In genomic region chr1:208329291-208329690, GRCh38 we compare ENCODE assay signal across 27 cellular contexts.
DNase-seq lines count a peak whose midpoint lies in the region; ATAC-seq and TF ChIP-seq lines count a peak whose summit lies in the region.
"Had no signal": no experiment of that assay in that cellular context is flagged by ENCODE, and none has a peak within 500 bp of the region (broad histone marks: within the 10 kb centered on the region; RNA-seq: fewer than 3 reads in every experiment).

No MANE protein-coding gene starts in this region.

- H3K4me1 ChIP-seq in BE2C (0 out of 2 replicates have a peak, but pooled peaks cover 9% of the 10 kb centered on the region), GM23248 (ENCODE audit: insufficient read depth) (no peaks in the 10 kb centered on the region), mammary epithelial cell (ENCODE audit: insufficient read depth, low read length) (no peaks in the 10 kb centered on the region)
- H3K4me1 ChIP-seq: BLaER1 treated with 17β-estradiol and CSF1 and Interleukin-3, amounts not matched to agents 10 nM and 100 nM; Caco-2 had no signal

- dilution Hi-C loops in mammary epithelial cell (cut with HindIII; ENCODE audit: low sequenced_read_pairs), result no loop called here

- DNase-seq in BE2C (peak; percentile 29), GM23248 (peak; percentile 3), NCI-H146 (lab: John Stamatoyannopoulos, UW) (peak; percentile 56), mammary epithelial cell (peak; percentile 6), NCI-H2227 (lab: John Stamatoyannopoulos, UW; ENCODE audit: unreplicated experiment) (no peak), Calu3 (no peak)
- DNase-seq: Caco-2; CD4-positive, alpha-beta memory T cell; EL; HCEC 1CT; MG63; NCI-H1048; NCI-H1436; NCI-H2029 treated with DMSO at 0.1 percent for 48 hours; NCI-H345; NCI-H524; OCI-M1; RPMI8226; SHP77; SW 1271; T-helper 2 cell had no signal

- H3K36me3 ChIP-seq in BE2C, result no peaks in the 10 kb centered on the region
- no peaks in the 10 kb centered on the region for H3K36me3 ChIP-seq in GM23248 (ENCODE audit: low read depth)
- H3K36me3 ChIP-seq in mammary epithelial cell (ENCODE audit: insufficient read depth, low read length), result no peaks in the 10 kb centered on the region
- H3K36me3 ChIP-seq: BLaER1 treated with 17β-estradiol and CSF1 and Interleukin-3, amounts not matched to agents 10 nM and 100 nM; MG63 had no signal

- H3K9ac ChIP-seq in GM23248, result no peak overlapping the region
- no peak overlapping the region for H3K9ac ChIP-seq in mammary epithelial cell (ENCODE audit: insufficient read depth, low read length)
- H3K9ac ChIP-seq: BLaER1 treated with 17β-estradiol and CSF1 and Interleukin-3, amounts not matched to agents 10 nM and 100 nM had no signal

- TF ChIP-seq CTCF in BE2C (IDR thresholded peaks at IDR 0.05; ENCODE audit: low read depth, low read length) (no peak), mammary epithelial cell (conservative IDR thresholded peaks at IDR 0.05 in 1 of 2, IDR thresholded peaks at IDR 0.05 in 1 of 2; ENCODE audit: extremely low read depth in 1 of 2, insufficient read depth in 1 of 2, low read depth in 1 of 2, low read length in 2 of 2) (no peak), Calu3 (IDR thresholded peaks at IDR 0.05; ENCODE audit: unreplicated experiment) (no peak)

- no peak overlapping the region for H3K27ac Mint-ChIP-seq in Calu3 (ENCODE audit: unreplicated experiment)
- H3K27ac Mint-ChIP-seq: CD4-positive, alpha-beta memory T cell; GM23338; IgD-negative memory B cell had no signal

- H3K4me2 ChIP-seq in GM23248 (ENCODE audit: unreplicated experiment) (no peak overlapping the region), mammary epithelial cell (ENCODE audit: insufficient read depth, low read depth, low read length) (no peak overlapping the region)
- H3K4me2 ChIP-seq: BLaER1 treated with 17β-estradiol and CSF1 and Interleukin-3, amounts not matched to agents 10 nM and 100 nM; GM23338 had no signal

- H3K79me2 ChIP-seq in GM23248 (ENCODE audit: insufficient read depth), result no peaks in the 10 kb centered on the region
- H3K79me2 ChIP-seq in mammary epithelial cell (ENCODE audit: insufficient read depth, low read length), result no peaks in the 10 kb centered on the region

- H3K4me3 ChIP-seq in BE2C (ENCODE audit: low read depth, low read length), result no peak overlapping the region
- no peak overlapping the region for H3K4me3 ChIP-seq in GM23248
- no peak overlapping the region for H3K4me3 ChIP-seq in mammary epithelial cell (replicated peaks in 1 of 3; ENCODE audit: insufficient read depth in 1 of 3, low read depth in 2 of 3, low read length in 3 of 3)
- H3K4me3 ChIP-seq: BLaER1 treated with 17β-estradiol and CSF1 and Interleukin-3, amounts not matched to agents 10 nM and 100 nM; GM23338; MG63 had no signal

- H3K9me3 ChIP-seq in BE2C (no peaks in the 10 kb centered on the region), GM23248 (ENCODE audit: low read depth) (no peaks in the 10 kb centered on the region), mammary epithelial cell (replicated peaks; ENCODE audit: insufficient read depth, low read length) (no peaks in the 10 kb centered on the region)
- H3K9me3 ChIP-seq: BLaER1 treated with 17β-estradiol and CSF1 and Interleukin-3, amounts not matched to agents 10 nM and 100 nM; Caco-2; MG63 had no signal

- no peaks in the 10 kb centered on the region for H3K36me3 Mint-ChIP-seq in Calu3 (ENCODE audit: insufficient read depth, unreplicated experiment)
- H3K36me3 Mint-ChIP-seq: CD4-positive, alpha-beta memory T cell; IgD-negative memory B cell had no signal

- H3K9me3 Mint-ChIP-seq in Calu3 (ENCODE audit: low read depth, unreplicated experiment), result no peaks in the 10 kb centered on the region
- H3K9me3 Mint-ChIP-seq: CD4-positive, alpha-beta memory T cell; GM23338 had no signal

- no peaks in the 10 kb centered on the region for H3K4me1 Mint-ChIP-seq in Calu3 (ENCODE audit: low read depth, unreplicated experiment)
- H3K4me1 Mint-ChIP-seq: CD4-positive, alpha-beta memory T cell; IgD-negative memory B cell had no signal

- in situ Hi-C loops in GM23248 (cut with MboI), result no loop called here
- in situ Hi-C loops in mammary epithelial cell (cut with MboI; ENCODE audit: low sequenced_read_pairs in 2 of 2), result no loop called here

- H3K4me3 Mint-ChIP-seq in Calu3 (ENCODE audit: low read depth, unreplicated experiment), result no peak overlapping the region
- H3K4me3 Mint-ChIP-seq: CD4-positive, alpha-beta memory T cell; GM23338; IgD-negative memory B cell had no signal

- BruUV-seq in mammary epithelial cell (replicated peaks; lab: Mats Ljungman, UMichigan), result no TSS peak
- no TSS peak for BruUV-seq in Calu3 (replicated peaks; lab: Mats Ljungman, UMichigan)

- H3K27ac ChIP-seq in GM23248, result no peak overlapping the region
- no peak overlapping the region for H3K27ac ChIP-seq in mammary epithelial cell (ENCODE audit: insufficient read depth, low read depth, low read length)
- H3K27ac ChIP-seq: BLaER1 treated with 17β-estradiol and CSF1 and Interleukin-3, amounts not matched to agents 10 nM and 100 nM; HL-60 had no signal

- H3K27me3 Mint-ChIP-seq in Calu3 (ENCODE audit: unreplicated experiment), result peaks cover 87% of the 10 kb centered on the region

- intact Hi-C loops in mammary epithelial cell (cut with micrococcal nuclease) (no loop called here), Calu3 (cut with micrococcal nuclease; ENCODE audit: unreplicated experiment) (no loop called here)

- no peaks in the 10 kb centered on the region for H3K9me2 ChIP-seq in GM23248 (ENCODE audit: insufficient read depth)

- CTCF ChIA-PET in mammary epithelial cell (lab: Charles Lee; ENCODE audit: low non-redundant PET), result no interaction called here
- CTCF ChIA-PET in Calu3 (lab: Charles Lee), result no interaction called here

- no peak for ATAC-seq in GM18861 (IDR thresholded peaks at IDR 0.05; ENCODE audit: unreplicated experiment)
- no peak; the same call in 2 of the 3 replicates for ATAC-seq in SK-N-SH treated with all-trans-retinoic acid at 6 μM for 48 hours
- ATAC-seq: GM23338 had no signal

- WGBS in GM23248 (ENCODE audit: low coverage in 1 of 2, low lambda C conversion rate in 2 of 2, missing lambda C conversion rate in 2 of 2), 2 experiments, result 40 to 52% methylated on average over 2 of the region's 2 CpGs
- 67% methylated on average over 2 of the region's 2 CpGs for WGBS in mammary epithelial cell (ENCODE audit: low coverage, missing lambda C conversion rate)

- H4K20me1 ChIP-seq in GM23248 (ENCODE audit: insufficient read depth) (no peaks in the 10 kb centered on the region), mammary epithelial cell (ENCODE audit: insufficient read depth, low read length) (no peaks in the 10 kb centered on the region)
- H4K20me1 ChIP-seq: BLaER1 treated with 17β-estradiol and CSF1 and Interleukin-3, amounts not matched to agents 10 nM and 100 nM had no signal

- no peaks in the 10 kb centered on the region for H3K27me3 ChIP-seq in BE2C
- no peaks in the 10 kb centered on the region for H3K27me3 ChIP-seq in GM23248 (replicated peaks; ENCODE audit: insufficient read depth)
- peaks cover 8% of the 10 kb centered on the region for H3K27me3 ChIP-seq in mammary epithelial cell (ENCODE audit: insufficient read depth, low read length)
- H3K27me3 ChIP-seq: BLaER1 treated with 17β-estradiol and CSF1 and Interleukin-3, amounts not matched to agents 10 nM and 100 nM had no signal

- no peak overlapping the region for H2AFZ ChIP-seq in GM23248
- H2AFZ ChIP-seq in mammary epithelial cell (ENCODE audit: low read depth, low read length), result no peak overlapping the region
- H2AFZ ChIP-seq: GM23338 had no signal

- no peaks in the 10 kb centered on the region for H3F3A ChIP-seq in GM23248 (ENCODE audit: insufficient read depth)

TF ChIP-seq in SK-N-SH treated with all-trans-retinoic acid at 6 μM for 48 hours, 23 proteins besides CTCF, POLR2A, EP300 and RAD21:
- TF ChIP-seq SNAI2 (CRISPR knock-in tag; IDR thresholded peaks at IDR 0.05) (no peak), OSR1 (CRISPR knock-in tag; IDR thresholded peaks at IDR 0.05) (no peak), CREB5 (CRISPR knock-in tag; IDR thresholded peaks at IDR 0.05; ENCODE audit: low read depth) (no peak), TSHZ2 (CRISPR knock-in tag; IDR thresholded peaks at IDR 0.05) (no peak), ZFP3 (CRISPR knock-in tag; IDR thresholded peaks at IDR 0.05) (no peak), ZNF8 (CRISPR knock-in tag; IDR thresholded peaks at IDR 0.05) (no peak), TOX (CRISPR knock-in tag; IDR thresholded peaks at IDR 0.05; ENCODE audit: borderline replicate concordance) (no peak)

Comparison
In these comparisons a context has a peak if more than half of its experiments do, and no peak if none do; other contexts are left out.
1. DNase-seq: peak in BE2C (single experiment), GM23248 (single experiment), NCI-H146 (single experiment) and mammary epithelial cell (single experiment); none in NCI-H2227 (single experiment) and Calu3 (single experiment).